9 cellular contexts compared by ENCODE assay signal in the genomic region with DNA sequence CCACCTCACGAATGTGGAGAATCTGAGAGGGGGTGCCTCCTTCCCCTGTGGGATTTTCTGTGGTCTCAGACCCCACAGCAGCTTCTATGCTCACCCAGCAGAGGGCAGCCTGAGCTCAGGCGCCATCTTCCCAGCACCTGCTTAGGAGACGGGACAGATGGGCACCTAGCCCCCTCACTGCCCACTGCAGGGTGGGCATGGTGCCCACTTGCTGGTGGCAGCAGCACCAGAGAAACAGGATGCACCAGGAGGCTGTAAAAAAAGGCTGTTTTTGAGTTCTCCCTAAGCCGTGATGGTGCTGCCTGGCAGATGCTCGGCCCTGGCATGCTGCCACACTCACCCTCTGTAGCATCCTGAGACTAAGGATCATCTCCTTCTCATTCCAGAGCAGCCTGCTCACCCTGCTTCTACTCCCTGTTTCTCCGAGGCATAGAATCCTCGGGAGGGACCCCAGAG. TPM values are rescaled to one million over a fixed set of nuclear protein-coding genes. Genes with fewer than 3 reads are reported as not detected.
DNase-seq lines count a peak whose midpoint lies in the region; ATAC-seq and TF ChIP-seq lines count a peak whose summit lies in the region.
"Had no signal": no experiment of that assay in that cellular context is flagged by ENCODE, and none has a peak within 500 bp of the region (broad histone marks: within the 10 kb centered on the region; RNA-seq: fewer than 3 reads in every experiment).

No MANE protein-coding gene starts in this region.

- H3K4me2 ChIP-seq in GM23248 (ENCODE audit: unreplicated experiment), result peak overlapping the region; percentile 80

- no peaks in the 10 kb centered on the region for H4K20me1 ChIP-seq in GM23248 (ENCODE audit: insufficient read depth)

- peak overlapping the region; percentile 56 for H3K4me3 Mint-ChIP-seq in activated CD4-positive, alpha-beta T cell treated with anti-CD3 and anti-CD28 coated beads, Interleukin-2, amount 10 ng/mL, durations not matched to agents 24 days and 14 days

- in situ Hi-C loops in GM23248 (cut with MboI), result no loop called here

- TF ChIP-seq CTCF in C4-2B (conservative IDR thresholded peaks at IDR 0.05), result peak; percentile 91
- TF ChIP-seq CTCF in coronary artery (IDR thresholded peaks at IDR 0.05), result peak; percentile 50
- TF ChIP-seq CTCF in right lobe of liver (IDR thresholded peaks at IDR 0.05), result peak; percentile 84 to 93 (median 92)

- peak overlapping the region; percentile 69 for H3K9ac ChIP-seq in GM23248

- 1% methylated on average over 7 of the region's 7 CpGs for WGBS in GM23248 (ENCODE audit: low coverage in 1 of 2, low lambda C conversion rate in 2 of 2, missing lambda C conversion rate in 2 of 2), 2 experiments
- WGBS in right lobe of liver (ENCODE audit: insufficient coverage, low coverage, low lambda C conversion rate, missing lambda C conversion rate), result 0% methylated on average over 3 of the region's 7 CpGs

- peak overlapping the region; percentile 56 for H3K4me3 ChIP-seq in GM23248
- H3K4me3 ChIP-seq in coronary artery, result peak overlapping the region; percentile 58
- H3K4me3 ChIP-seq in right lobe of liver, result no peak overlapping the region

- intact Hi-C loops in activated CD4-positive, alpha-beta T cell treated with anti-CD3 and anti-CD28 coated beads, Interleukin-2, amount 10 ng/mL, durations not matched to agents 24 days and 14 days (cut with micrococcal nuclease), result loop anchor here (1.0 to 10.0 kb wide), 7 partner anchors 19 to 318 kb away; partner anchors contain the start of genes CHCHD5 and SLC20A1
- intact Hi-C loops in right lobe of liver (cut with DNase I), result loop anchor here in 1 of 2 donors (10.0 kb wide), 1 partner anchor 98 kb away; the partner anchor contains the start of gene NT5DC4

- ATAC-seq in right lobe of liver (peak; percentile 69 to 88 (median 84)), HG02884 (IDR thresholded peaks at IDR 0.05; ENCODE audit: unreplicated experiment) (no peak)

- H3K9me2 ChIP-seq in GM23248 (ENCODE audit: insufficient read depth), result no peaks in the 10 kb centered on the region

- H3K27me3 Mint-ChIP-seq in activated CD4-positive, alpha-beta T cell treated with anti-CD3 and anti-CD28 coated beads, Interleukin-2, amount 10 ng/mL, durations not matched to agents 24 days and 14 days, result no peaks in the 10 kb centered on the region
- H3K27me3 Mint-ChIP-seq: IgD-negative memory B cell had no signal

- H3K4me1 ChIP-seq in GM23248 (ENCODE audit: insufficient read depth), result peaks cover 90% of the 10 kb centered on the region
- peaks cover 0 to 6% (median 0%) of the 10 kb centered on the region in 4 donors for H3K4me1 ChIP-seq in right lobe of liver

- peak overlapping the region; percentile 20 for H2AFZ ChIP-seq in GM23248

- H3K27ac ChIP-seq in C4-2B, result no peak overlapping the region
- peak overlapping the region; percentile 90 for H3K27ac ChIP-seq in GM23248
- H3K27ac ChIP-seq in coronary artery, result peak overlapping the region; percentile 14 to 80
- H3K27ac ChIP-seq in right lobe of liver, result no peak overlapping the region

- peaks cover 11% of the 10 kb centered on the region; the same call in 1 of the 2 replicates for H3K79me2 ChIP-seq in GM23248 (ENCODE audit: insufficient read depth)

- H3K36me3 Mint-ChIP-seq in activated CD4-positive, alpha-beta T cell treated with anti-CD3 and anti-CD28 coated beads, Interleukin-2, amount 10 ng/mL, durations not matched to agents 24 days and 14 days (ENCODE audit: low read depth), result peaks cover 1% of the 10 kb centered on the region
- H3K36me3 Mint-ChIP-seq: IgD-negative memory B cell had no signal

- peak overlapping the region; percentile 90 for H3K27ac Mint-ChIP-seq in activated CD4-positive, alpha-beta T cell treated with anti-CD3 and anti-CD28 coated beads, Interleukin-2, amount 10 ng/mL, durations not matched to agents 24 days and 14 days

- H3K36me3 ChIP-seq in GM23248 (ENCODE audit: low read depth), result no peaks in the 10 kb centered on the region
- H3K36me3 ChIP-seq in right lobe of liver, result no peaks in the 10 kb centered on the region

- H3K9me3 ChIP-seq in GM23248 (ENCODE audit: low read depth) (no peaks in the 10 kb centered on the region), right lobe of liver (no peaks in the 10 kb centered on the region)

- peaks cover 91% of the 10 kb centered on the region for H3F3A ChIP-seq in GM23248 (ENCODE audit: insufficient read depth)

- DNase-seq in GM23248, result peak; percentile 82
- peak; percentile 81 for DNase-seq in NCI-H2196 (lab: John Stamatoyannopoulos, UW; ENCODE audit: unreplicated experiment)
- peak; percentile 89 for DNase-seq in activated CD4-positive, alpha-beta T cell treated with anti-CD3 and anti-CD28 coated beads, Interleukin-2, amount 10 ng/mL, durations not matched to agents 24 days and 14 days
- peak; percentile 78 for DNase-seq in coronary artery (ENCODE audit: low spot score)
- peak; percentile 64 to 68 (median 68) for DNase-seq in right lobe of liver
- DNase-seq in stimulated activated CD4-positive, alpha-beta T cell treated with anti-CD3 and anti-CD28 coated beads, TNF-alpha, amount 100 ng/mL, for 1 hour (ENCODE audit: low read depth in 3 of 3, low spot score in 1 of 3), result peak in 2 of 3 donors; percentile 25 to 34

- H3K27me3 ChIP-seq in GM23248 (replicated peaks; ENCODE audit: insufficient read depth) (no peaks in the 10 kb centered on the region), right lobe of liver (no peaks in the 10 kb centered on the region)

- TF ChIP-seq POLR2A in right lobe of liver (IDR thresholded peaks at IDR 0.05), result no peak

- H3K9me3 Mint-ChIP-seq in activated CD4-positive, alpha-beta T cell treated with anti-CD3 and anti-CD28 coated beads, Interleukin-2, amount 10 ng/mL, durations not matched to agents 24 days and 14 days, result no peaks in the 10 kb centered on the region
- H3K9me3 Mint-ChIP-seq: IgD-negative memory B cell had no signal

- peaks cover 74% of the 10 kb centered on the region for H3K4me1 Mint-ChIP-seq in activated CD4-positive, alpha-beta T cell treated with anti-CD3 and anti-CD28 coated beads, Interleukin-2, amount 10 ng/mL, durations not matched to agents 24 days and 14 days

RNA-seq across cellular contexts. Expression of gene SLC20A1, which starts 19.1 kb away (rescaled TPM):
- 135 and 153 TPM in 2 replicates for total RNA-seq in GM23248 (2014; rRNA removed; shearing (Covaris generic))
- polyA plus RNA-seq in GM23248 (2016; fragmentation: Nextera tagmentation; extraction: Ambion mirVana), result 191 and 193 TPM in 2 replicates
- total RNA-seq in activated CD4-positive, alpha-beta T cell treated with anti-CD3 and anti-CD28 coated beads, Interleukin-2, amount 10 ng/mL, durations not matched to agents 24 days and 14 days, result 180 and 182 TPM in 2 replicates
- total RNA-seq in right lobe of liver, result 100 to 1,000 TPM in 1 of 6 experiments, 10 to 100 TPM in 5; 14.3 to 103 (median 26.8) TPM

RNA-seq across cellular contexts. Expression of gene CHCHD5, which starts 42.2 kb away (rescaled TPM):
- 7.1 and 9.5 TPM in 2 replicates for total RNA-seq in GM23248 (2014; rRNA removed; shearing (Covaris generic))
- 55.4 and 57.8 TPM in 2 replicates for polyA plus RNA-seq in GM23248 (2016; fragmentation: Nextera tagmentation; extraction: Ambion mirVana)
- 36.4 and 37.6 TPM in 2 replicates for total RNA-seq in activated CD4-positive, alpha-beta T cell treated with anti-CD3 and anti-CD28 coated beads, Interleukin-2, amount 10 ng/mL, durations not matched to agents 24 days and 14 days
- total RNA-seq in right lobe of liver, result 10 to 100 TPM; 15.1 to 29.5 (median 18.7) TPM

Comparison
In these comparisons a context has a peak if more than half of its experiments do, and no peak if none do; other contexts are left out.
1. H3K27ac ChIP-seq: peak in GM23248 (single experiment) and coronary artery (2 of 2); none in C4-2B (single experiment) and right lobe of liver (0 of 3).
2. DNase-seq: peak in every context shown above with its lines; median percentile 89 in activated CD4-positive, alpha-beta T cell treated with anti-CD3 and anti-CD28 coated beads, Interleukin-2, amount 10 ng/mL, durations not matched to agents 24 days and 14 days; 82 in GM23248; 81 in NCI-H2196; 78 in coronary artery; 68 in right lobe of liver; 30 in stimulated activated CD4-positive, alpha-beta T cell treated with anti-CD3 and anti-CD28 coated beads, TNF-alpha, amount 100 ng/mL, for 1 hour.
3. H3K4me3 ChIP-seq: peak in GM23248 (single experiment) and coronary artery (single experiment); none in right lobe of liver (0 of 3).
4. Peak in every context shown above with its lines, with median percentiles within 50 percentile points of each other: CTCF ChIP-seq.